ENCODE assay signal across 16 cellular contexts in genomic region chr6:158018851-158019361, GRCh38. TPM values are rescaled to one million over a fixed set of nuclear protein-coding genes. Genes with fewer than 3 reads are reported as not detected.
DNase-seq lines count a peak whose midpoint lies in the region; ATAC-seq and TF ChIP-seq lines count a peak whose summit lies in the region.
"Had no signal": no experiment of that assay in that cellular context is flagged by ENCODE, and none has a peak within 500 bp of the region (broad histone marks: within the 10 kb centered on the region; RNA-seq: fewer than 3 reads in every experiment).

No MANE protein-coding gene starts in this region.

- peaks cover 23% of the 10 kb centered on the region for H3K4me1 Mint-ChIP-seq in T-helper 17 cell

- no peak overlapping the region for H3K4me3 Mint-ChIP-seq in T-helper 17 cell
- H3K4me3 Mint-ChIP-seq: H9; naive B cell; stimulated activated naive CD8-positive, alpha-beta T cell treated with anti-CD3 and anti-CD28 coated beads, Interleukin-15, Interleukin-2, amounts not matched to agents 100 ng/mL and 50 ng/mL, for 24 hours; T-helper 2 cell treated with Interferon-gamma antibody and Interleukin-4, amounts not matched to agents 5 μg/mL and 100 μg/mL, for 36 hours had no signal

- no peaks in the 10 kb centered on the region for H3K27me3 ChIP-seq in right cardiac atrium (ENCODE audit: control insufficient read depth, insufficient read depth)
- H3K27me3 ChIP-seq in thoracic aorta (replicated peaks; ENCODE audit: insufficient read depth): no peaks in the 10 kb centered on the region

- no peaks in the 10 kb centered on the region for H3K9me3 ChIP-seq in right cardiac atrium (ENCODE audit: control insufficient read depth, low read length)
- no peaks in the 10 kb centered on the region for H3K9me3 ChIP-seq in thoracic aorta
- H3K9me3 ChIP-seq in T-helper 17 cell (ENCODE audit: control insufficient read depth, low read length, poor library complexity, severe bottlenecking): no peaks in the 10 kb centered on the region

- DNase-seq in NCI-H524 (lab: John Stamatoyannopoulos, UW) (peak; percentile 41 to 70), NCI-H524 treated with DMSO at 0.1 percent for 48 hours (lab: John Stamatoyannopoulos, UW) (no peak), astrocyte of the spinal cord (ENCODE audit: low read depth, low spot score) (peak; percentile 64), right cardiac atrium (peak in 1 of 3 donors; percentile 47), thoracic aorta (ENCODE audit: low spot score) (no peak), KBM-7 (no peak), T-helper 17 cell (no peak)
- DNase-seq: ACHN; activated CD8-positive, alpha-beta memory T cell treated with anti-CD3 and anti-CD28 coated beads, Interleukin-2, amount 50 U/mL, for 48 hours; cerebellar nuclear complex; H9; MV-4-11; naive B cell had no signal

- TF ChIP-seq CTCF in astrocyte of the spinal cord (IDR thresholded peaks at IDR 0.05; ENCODE audit: low read depth, low read length) (no peak), thoracic aorta (IDR thresholded peaks at IDR 0.05) (no peak)

- no peak overlapping the region for H3K27ac Mint-ChIP-seq in T-helper 17 cell
- H3K27ac Mint-ChIP-seq: H9; stimulated activated naive CD8-positive, alpha-beta T cell treated with anti-CD3 and anti-CD28 coated beads, Interleukin-15, Interleukin-2, amounts not matched to agents 100 ng/mL and 50 ng/mL, for 24 hours; T-helper 2 cell treated with Interferon-gamma antibody and Interleukin-4, amounts not matched to agents 5 μg/mL and 100 μg/mL, for 36 hours had no signal

- WGBS in right cardiac atrium: 55% methylated on average over 15 of the region's 15 CpGs

- ATAC-seq in right cardiac atrium (peak; percentile 3 to 13), thoracic aorta (ENCODE audit: insufficient number of reproducible peaks, low FRiP score, low read depth) (peak; percentile 65), T-helper 17 cell (no peak), HG03139 (IDR thresholded peaks at IDR 0.05; ENCODE audit: unreplicated experiment) (no peak)

- no peaks in the 10 kb centered on the region for H3K36me3 ChIP-seq in thoracic aorta

- peaks cover 7% of the 10 kb centered on the region for H3K36me3 Mint-ChIP-seq in T-helper 17 cell (ENCODE audit: low read depth)

- in situ Hi-C loops in astrocyte of the spinal cord (cut with HindIII; ENCODE audit: low sequenced_read_pairs) (no loop called here), KBM-7 (cut with MboI; ENCODE audit: low pct_unique_long_range_greater_than_20kb, low sequenced_read_pairs) (no loop called here)

- intact Hi-C loops in right cardiac atrium (cut with DNase I): no loop called here

- H3K27me3 Mint-ChIP-seq in T-helper 17 cell: no peaks in the 10 kb centered on the region
- H3K27me3 Mint-ChIP-seq: naive B cell; stimulated activated naive CD8-positive, alpha-beta T cell treated with anti-CD3 and anti-CD28 coated beads, Interleukin-15, Interleukin-2, amounts not matched to agents 100 ng/mL and 50 ng/mL, for 24 hours had no signal

- H3K4me1 ChIP-seq in right cardiac atrium (ENCODE audit: control insufficient read depth, insufficient read depth, low read length): no peaks in the 10 kb centered on the region
- peaks cover 5 to 32% of the 10 kb centered on the region in 2 donors for H3K4me1 ChIP-seq in thoracic aorta (ENCODE audit: control insufficient read depth in 1 of 2, low read depth in 2 of 2)

- H3K27ac ChIP-seq in right cardiac atrium (ENCODE audit: low read length) (no peak overlapping the region), thoracic aorta (peak overlapping the region; percentile 85 to 86)

- H3K4me3 ChIP-seq in astrocyte of the spinal cord (ENCODE audit: low read depth, low read length): no peak overlapping the region
- H3K4me3 ChIP-seq in right cardiac atrium (ENCODE audit: low read length): no peak overlapping the region
- no peak overlapping the region for H3K4me3 ChIP-seq in thoracic aorta

RNA-seq across cellular contexts. Expression of gene SYNJ2, which starts 37.2 kb away (rescaled TPM):
- total RNA-seq in right cardiac atrium (10 to 100 TPM; 13.4 to 26.3 (median 20.4) TPM), thoracic aorta (10 to 100 TPM; 30.6 to 48.5 TPM), T-helper 17 cell (10 to 100 TPM; 43.6 to 45.0 TPM)
- 9.5 TPM for polyA plus RNA-seq in right cardiac atrium

Comparison
In these comparisons a context has a peak if more than half of its experiments do, and no peak if none do; other contexts are left out.
1. DNase-seq: peak in NCI-H524 (2 of 2) and astrocyte of the spinal cord (single experiment); none in NCI-H524 treated with DMSO at 0.1 percent for 48 hours (single experiment), thoracic aorta (single experiment), KBM-7 (single experiment) and T-helper 17 cell (0 of 3).
2. ATAC-seq: peak in right cardiac atrium (2 of 2) and thoracic aorta (single experiment); none in T-helper 17 cell (single experiment) and HG03139 (single experiment).